Comparison of ENCODE assay signal across 27 cellular contexts in the genomic region with DNA sequence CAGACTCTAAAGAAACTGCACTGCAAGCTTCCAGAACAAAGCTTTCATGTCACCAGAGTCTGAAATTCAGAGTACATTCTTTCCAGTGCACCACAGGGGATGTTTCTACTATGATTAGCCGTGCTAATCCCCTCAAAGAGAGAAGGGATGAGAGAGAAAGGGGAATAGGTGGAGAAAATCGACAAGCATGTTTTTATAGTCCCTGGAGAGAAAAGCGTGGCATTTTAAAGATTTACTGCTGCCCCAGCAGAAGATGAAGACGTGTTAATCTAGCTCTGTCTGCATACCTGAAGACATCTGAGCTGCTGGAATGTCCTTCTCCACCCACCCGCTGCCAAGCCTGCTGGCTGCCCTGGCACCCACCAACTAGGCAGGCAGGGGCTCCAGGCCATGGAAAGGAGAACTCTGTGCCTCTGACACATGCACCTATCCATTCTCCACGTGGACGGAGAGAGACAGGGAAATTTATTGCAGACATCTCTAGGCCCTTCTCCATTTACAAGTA. TPM values are rescaled to one million over a fixed set of nuclear protein-coding genes. Genes with fewer than 3 reads are reported as not detected.
A peak's percentile ranks its signal among the peaks of the same experiment; 100 is the strongest.
DNase-seq lines count a peak whose midpoint lies in the region; ATAC-seq and TF ChIP-seq lines count a peak whose summit lies in the region.
"Had no signal": no experiment of that assay in that cellular context is flagged by ENCODE, and none has a peak within 500 bp of the region (broad histone marks: within the 10 kb centered on the region; RNA-seq: fewer than 3 reads in every experiment).

No MANE protein-coding gene starts in this region.

- no peak for DNase-seq in GM23338 (ENCODE audit: low spot score)
- peak; percentile 62 for DNase-seq in cerebellar cortex (ENCODE audit: low spot score)
- DNase-seq in neural progenitor cell (ENCODE audit: low spot score): peak; percentile 87
- no peak for DNase-seq in GM23248
- no peak for DNase-seq in omental fat pad (ENCODE audit: low spot score)
- no peak for DNase-seq in HFFc6
- DNase-seq: activated CD4-positive, alpha-beta memory T cell treated with anti-CD3 and anti-CD28 coated beads, Interleukin-2, amount 10 ng/mL, durations not matched to agents 7 days and 5 days; activated CD4-positive, CD25-positive, alpha-beta regulatory T cell treated with anti-CD3 and anti-CD28 coated beads, Interleukin-2, amount 50 U/mL, for 72 hours; activated CD8-positive, alpha-beta memory T cell treated with anti-CD3 and anti-CD28 coated beads, Interleukin-2, amount 50 U/mL, for 48 hours; central memory CD4-positive, alpha-beta T cell; DMS153; islet precursor cell; natural killer cell; NCI-H1048; NCI-H1694; NCI-H510A treated with DMSO at 0.1 percent for 48 hours; ovary; stimulated activated CD4-positive, alpha-beta T cell treated with anti-CD3 and anti-CD28 coated beads, Interleukin-4, amount 100 ng/mL, for 24 hours; T-helper 1 cell; upper lobe of right lung had no signal

- H3K27me3 ChIP-seq in GM23338 (ENCODE audit: insufficient read depth) (no peaks in the 10 kb centered on the region), neural progenitor cell (no peaks in the 10 kb centered on the region), GM23248 (replicated peaks; ENCODE audit: insufficient read depth) (no peaks in the 10 kb centered on the region)
- H3K27me3 ChIP-seq: BLaER1, ovary, right atrium auricular region, upper lobe of right lung had no signal

- H3K4me2 ChIP-seq in GM23338: no peak overlapping the region
- H3K4me2 ChIP-seq in neural progenitor cell: peak overlapping the region; percentile 41
- no peak overlapping the region for H3K4me2 ChIP-seq in GM23248 (ENCODE audit: unreplicated experiment)
- H3K4me2 ChIP-seq: BLaER1 had no signal

- no peaks in the 10 kb centered on the region for H3K79me2 ChIP-seq in GM23338 (replicated peaks; ENCODE audit: insufficient read depth)
- H3K79me2 ChIP-seq in neural progenitor cell (ENCODE audit: low read depth): no peaks in the 10 kb centered on the region
- no peaks in the 10 kb centered on the region for H3K79me2 ChIP-seq in GM23248 (ENCODE audit: insufficient read depth)

- H2AFZ ChIP-seq in GM23338 (0 out of 2 replicates have a peak overlapping the region, but pooled peaks have one; percentile 3), neural progenitor cell (replicated peaks) (no peak overlapping the region), GM23248 (no peak overlapping the region)

- no peak for TF ChIP-seq RAD21 in Ishikawa (IDR thresholded peaks at IDR 0.05; ENCODE audit: low read depth)

- H3K4me3 ChIP-seq in GM23338: no peak overlapping the region
- H3K4me3 ChIP-seq in neural progenitor cell: no peak overlapping the region
- H3K4me3 ChIP-seq in GM23248: no peak overlapping the region
- H3K4me3 ChIP-seq: BLaER1, ovary, right atrium auricular region, upper lobe of right lung had no signal

- H3K9ac ChIP-seq in neural progenitor cell: no peak overlapping the region
- no peak overlapping the region for H3K9ac ChIP-seq in GM23248
- H3K9ac ChIP-seq: BLaER1 had no signal

- H3K27me3 Mint-ChIP-seq in GM23338 (ENCODE audit: insufficient read depth, low read depth, poor library complexity) (peaks cover 2% of the 10 kb centered on the region), neural progenitor cell (ENCODE audit: insufficient read depth, low read depth) (peaks cover 27% of the 10 kb centered on the region), HFFc6 (ENCODE audit: insufficient read depth) (no peaks in the 10 kb centered on the region; the same call in 1 of the 2 replicates)

- H3K36me3 ChIP-seq in GM23338 (ENCODE audit: insufficient read depth) (no peaks in the 10 kb centered on the region), neural progenitor cell (no peaks in the 10 kb centered on the region), GM23248 (ENCODE audit: low read depth) (no peaks in the 10 kb centered on the region)
- H3K36me3 ChIP-seq: BLaER1, ovary, right atrium auricular region, upper lobe of right lung had no signal

- H3K9me3 Mint-ChIP-seq in GM23338: no peaks in the 10 kb centered on the region
- H3K9me3 Mint-ChIP-seq in neural progenitor cell: no peaks in the 10 kb centered on the region
- H3K9me3 Mint-ChIP-seq in HFFc6: no peaks in the 10 kb centered on the region
- H3K9me3 Mint-ChIP-seq: activated CD4-positive, alpha-beta memory T cell treated with anti-CD3 and anti-CD28 coated beads, Interleukin-2, amount 10 ng/mL, durations not matched to agents 7 days and 5 days; activated naive CD4-positive, alpha-beta T cell treated with anti-CD3 and anti-CD28 coated beads, Interleukin-2, amount 50 U/mL, for 24 hours; natural killer cell; stimulated activated effector memory CD8-positive, alpha-beta T cell treated with anti-CD3 and anti-CD28 coated beads, Interleukin-12 subunit alpha, Interleukin-12 subunit beta, amount 100 ng/mL, for 72 hours had no signal

- ATAC-seq in GM23338: peak; percentile 53
- ATAC-seq in omental fat pad (ENCODE audit: low FRiP score): no peak
- no peak for ATAC-seq in HG02571 (IDR thresholded peaks at IDR 0.05; ENCODE audit: unreplicated experiment)
- ATAC-seq: HCT116; natural killer cell; stimulated activated effector memory CD8-positive, alpha-beta T cell treated with anti-CD3 and anti-CD28 coated beads, Interleukin-12 subunit alpha, Interleukin-12 subunit beta, amount 100 ng/mL, for 72 hours; upper lobe of right lung had no signal

- H3K4me3 Mint-ChIP-seq in GM23338: no peak overlapping the region
- H3K4me3 Mint-ChIP-seq in neural progenitor cell: peak overlapping the region; percentile 1
- H3K4me3 Mint-ChIP-seq in HFFc6: no peak overlapping the region
- H3K4me3 Mint-ChIP-seq: activated CD4-positive, alpha-beta memory T cell treated with anti-CD3 and anti-CD28 coated beads, Interleukin-2, amount 10 ng/mL, durations not matched to agents 7 days and 5 days; activated naive CD4-positive, alpha-beta T cell treated with anti-CD3 and anti-CD28 coated beads, Interleukin-2, amount 50 U/mL, for 24 hours; natural killer cell; stimulated activated effector memory CD8-positive, alpha-beta T cell treated with anti-CD3 and anti-CD28 coated beads, Interleukin-12 subunit alpha, Interleukin-12 subunit beta, amount 100 ng/mL, for 72 hours had no signal

- H3K9me3 ChIP-seq in neural progenitor cell (ENCODE audit: low read depth) (no peaks in the 10 kb centered on the region), GM23248 (ENCODE audit: low read depth) (no peaks in the 10 kb centered on the region)
- H3K9me3 ChIP-seq: BLaER1, ovary, right atrium auricular region, upper lobe of right lung had no signal

- H3F3A ChIP-seq in GM23338 (replicated peaks; ENCODE audit: low read depth) (no peaks in the 10 kb centered on the region), neural progenitor cell (ENCODE audit: low read depth) (peaks cover 21% of the 10 kb centered on the region), GM23248 (ENCODE audit: insufficient read depth) (no peaks in the 10 kb centered on the region)

- H3K4me1 ChIP-seq in GM23338 (ENCODE audit: insufficient read depth) (no peaks in the 10 kb centered on the region), neural progenitor cell (peaks cover 42% of the 10 kb centered on the region), GM23248 (ENCODE audit: insufficient read depth) (no peaks in the 10 kb centered on the region)
- H3K4me1 ChIP-seq: upper lobe of right lung had no signal

- H3K36me3 Mint-ChIP-seq in GM23338 (ENCODE audit: low read depth): no peaks in the 10 kb centered on the region
- no peaks in the 10 kb centered on the region for H3K36me3 Mint-ChIP-seq in neural progenitor cell
- no peaks in the 10 kb centered on the region for H3K36me3 Mint-ChIP-seq in HFFc6 (ENCODE audit: low read depth)
- H3K36me3 Mint-ChIP-seq: activated naive CD4-positive, alpha-beta T cell treated with anti-CD3 and anti-CD28 coated beads, Interleukin-2, amount 50 U/mL, for 24 hours; natural killer cell; stimulated activated effector memory CD8-positive, alpha-beta T cell treated with anti-CD3 and anti-CD28 coated beads, Interleukin-12 subunit alpha, Interleukin-12 subunit beta, amount 100 ng/mL, for 72 hours had no signal

- H3K27ac ChIP-seq in GM23338 (ENCODE audit: low read depth) (no peak overlapping the region), neural progenitor cell (no peak overlapping the region), GM23248 (no peak overlapping the region)
- H3K27ac ChIP-seq: BLaER1, ovary, upper lobe of right lung had no signal

- in situ Hi-C loops in GM23248 (cut with MboI): no loop called here

- H3K4me1 Mint-ChIP-seq in GM23338 (peaks cover 19% of the 10 kb centered on the region), neural progenitor cell (peaks cover 68% of the 10 kb centered on the region), HFFc6 (ENCODE audit: low read depth) (peaks cover 27% of the 10 kb centered on the region)
- H3K4me1 Mint-ChIP-seq: stimulated activated effector memory CD8-positive, alpha-beta T cell treated with anti-CD3 and anti-CD28 coated beads, Interleukin-12 subunit alpha, Interleukin-12 subunit beta, amount 100 ng/mL, for 72 hours had no signal

- no peak for TF ChIP-seq CTCF in GM23338 (conservative IDR thresholded peaks at IDR 0.05; ENCODE audit: low read depth in 2 of 2)
- no peak for TF ChIP-seq CTCF in neural progenitor cell (IDR thresholded peaks at IDR 0.05)
- TF ChIP-seq CTCF in omental fat pad (IDR thresholded peaks at IDR 0.05): no peak
- no peak for TF ChIP-seq CTCF in HFFc6 (IDR thresholded peaks at IDR 0.05)

- WGBS in GM23248 (ENCODE audit: low coverage in 1 of 2, low lambda C conversion rate in 2 of 2, missing lambda C conversion rate in 2 of 2), 2 experiments: 59 to 63% methylated on average over 7 of the region's 7 CpGs

- H3K27ac Mint-ChIP-seq in GM23338: no peak overlapping the region
- H3K27ac Mint-ChIP-seq in neural progenitor cell: peak overlapping the region; percentile 16
- no peak overlapping the region for H3K27ac Mint-ChIP-seq in HFFc6
- H3K27ac Mint-ChIP-seq: activated CD4-positive, alpha-beta memory T cell treated with anti-CD3 and anti-CD28 coated beads, Interleukin-2, amount 10 ng/mL, durations not matched to agents 7 days and 5 days; activated naive CD4-positive, alpha-beta T cell treated with anti-CD3 and anti-CD28 coated beads, Interleukin-2, amount 50 U/mL, for 24 hours; natural killer cell; stimulated activated effector memory CD8-positive, alpha-beta T cell treated with anti-CD3 and anti-CD28 coated beads, Interleukin-12 subunit alpha, Interleukin-12 subunit beta, amount 100 ng/mL, for 72 hours had no signal

- H3K9me2 ChIP-seq in GM23338 (ENCODE audit: insufficient read depth) (no peaks in the 10 kb centered on the region), GM23248 (ENCODE audit: insufficient read depth) (no peaks in the 10 kb centered on the region)

- H4K20me1 ChIP-seq in GM23338 (replicated peaks; ENCODE audit: insufficient read depth) (no peaks in the 10 kb centered on the region), neural progenitor cell (ENCODE audit: low read depth) (no peaks in the 10 kb centered on the region), GM23248 (ENCODE audit: insufficient read depth) (no peaks in the 10 kb centered on the region)
- H4K20me1 ChIP-seq: BLaER1 had no signal

- TF ChIP-seq EP300 in Ishikawa (IDR thresholded peaks at IDR 0.05; ENCODE audit: borderline replicate concordance): no peak

RNA-seq across cellular contexts. Expression of gene MYLK4, which starts 4.1 kb away (rescaled TPM):
- 0.12 and 0.17 TPM in 2 replicates for total RNA-seq in GM23338 (2014; rRNA removed; shearing (Covaris generic))
- polyA plus RNA-seq in GM23338 (2016; fragmentation: Nextera tagmentation; extraction: Ambion mirVana) (0.03 TPM in 2 replicates), GM23248 (2016; fragmentation: Nextera tagmentation; extraction: Ambion mirVana) (0.20 and 0.24 TPM in 2 replicates)
- total RNA-seq in neural progenitor cell (ENCODE audit: low replicate concordance) (0.25 TPM in 1 of 2 replicates, not detected in the other), omental fat pad (under 1 TPM; 0.28 to 0.79 (median 0.46) TPM)
- total RNA-seq in GM23248 (2014; rRNA removed; shearing (Covaris generic)): 0.43 and 0.51 TPM in 2 replicates
- under 1 TPM; 0.10 to 0.21 (median 0.12) TPM for total RNA-seq in HFFc6 (2021; fragmentation: NEBNext Ultra II Directional; extraction: Animal tissue kit (Norgen Biotek cat#: 25700))

RNA-seq across cellular contexts. Expression of gene WRNIP1, which starts 18.6 kb away (rescaled TPM):
- 50.4 and 66.0 TPM in 2 replicates for total RNA-seq in GM23338 (2014; rRNA removed; shearing (Covaris generic))
- polyA plus RNA-seq in GM23338 (2016; fragmentation: Nextera tagmentation; extraction: Ambion mirVana) (27.6 and 34.8 TPM in 2 replicates), GM23248 (2016; fragmentation: Nextera tagmentation; extraction: Ambion mirVana) (16.8 and 17.0 TPM in 2 replicates)
- total RNA-seq in neural progenitor cell (ENCODE audit: low replicate concordance) (25.3 and 34.5 TPM in 2 replicates), omental fat pad (10 to 100 TPM; 31.6 to 66.4 (median 46.1) TPM)
- total RNA-seq in GM23248 (2014; rRNA removed; shearing (Covaris generic)): 63.1 and 64.9 TPM in 2 replicates
- total RNA-seq in HFFc6 (2021; fragmentation: NEBNext Ultra II Directional; extraction: Animal tissue kit (Norgen Biotek cat#: 25700)): 10 to 100 TPM; 31.9 to 40.4 (median 33.5) TPM

Comparison
In these comparisons a context has a peak if more than half of its experiments do, and no peak if none do; other contexts are left out.
1. DNase-seq: peak in cerebellar cortex (single experiment) and neural progenitor cell (single experiment); none in GM23338 (single experiment), GM23248 (single experiment), omental fat pad (single experiment) and HFFc6 (single experiment).